8 cellular contexts compared by ENCODE assay signal in the genomic region with DNA sequence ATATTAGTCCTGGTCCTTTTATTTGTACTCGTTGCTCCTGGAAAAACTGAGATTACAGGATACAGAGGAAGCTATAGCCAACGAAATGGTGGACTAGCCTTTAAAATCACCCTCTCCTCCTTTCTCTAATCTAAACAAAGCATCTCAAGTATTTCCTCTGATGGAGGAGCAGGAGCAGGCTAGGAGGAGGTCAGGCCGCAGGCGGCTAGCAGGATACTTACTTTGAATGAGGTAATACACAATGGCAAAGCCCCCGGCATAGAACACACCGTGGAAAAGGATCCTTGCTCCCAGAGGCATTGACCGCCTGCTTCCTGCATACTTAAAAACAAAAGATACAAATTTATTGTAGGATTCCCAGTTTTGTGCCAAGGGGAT.
DNase-seq lines count a peak whose midpoint lies in the region; ATAC-seq and TF ChIP-seq lines count a peak whose summit lies in the region.

No MANE protein-coding gene starts in this region.

- peaks cover 48% of the 10 kb centered on the region for H3K4me1 ChIP-seq in rectal smooth muscle tissue (ENCODE audit: control insufficient read depth, insufficient read depth, low read length)

- DNase-seq in GM04504 (ENCODE audit: low read depth), result peak; percentile 47
- peak; percentile 68 for DNase-seq in fibroblast of peridontal ligament (ENCODE audit: extremely low read depth)
- DNase-seq in pons (ENCODE audit: low spot score), result no peak

- H3K36me3 ChIP-seq in rectal smooth muscle tissue (ENCODE audit: control insufficient read depth, insufficient read depth, low read length), result peaks cover 5% of the 10 kb centered on the region

- no peaks in the 10 kb centered on the region for H3K27me3 ChIP-seq in rectal smooth muscle tissue (ENCODE audit: control insufficient read depth, insufficient read depth, low read length)

- no peak overlapping the region for H3K9ac ChIP-seq in rectal smooth muscle tissue (ENCODE audit: low read length)

- H3K4me3 ChIP-seq in rectal smooth muscle tissue (ENCODE audit: low read length), result peak overlapping the region; percentile 34

- peak overlapping the region; percentile 92 for H3K27ac ChIP-seq in rectal smooth muscle tissue (ENCODE audit: low read depth, low read length)

- ATAC-seq in SK-N-SH treated with all-trans-retinoic acid at 6 μM for 48 hours (peak; percentile 42), GM19397 (IDR thresholded peaks at IDR 0.05; ENCODE audit: unreplicated experiment) (no peak), HG03159 (IDR thresholded peaks at IDR 0.05; ENCODE audit: unreplicated experiment) (no peak), GM18519 (IDR thresholded peaks at IDR 0.05; ENCODE audit: low FRiP score, unreplicated experiment) (no peak)

TF ChIP-seq in SK-N-SH treated with all-trans-retinoic acid at 6 μM for 48 hours, 23 proteins besides CTCF, POLR2A, EP300 and RAD21:
- TF ChIP-seq ZNF565 (CRISPR knock-in tag; conservative IDR thresholded peaks at IDR 0.05; ENCODE audit: low read depth), result 0 out of 2 replicates have a peak, but pooled peaks have one; percentile 41
- TF ChIP-seq, protein P1, sequence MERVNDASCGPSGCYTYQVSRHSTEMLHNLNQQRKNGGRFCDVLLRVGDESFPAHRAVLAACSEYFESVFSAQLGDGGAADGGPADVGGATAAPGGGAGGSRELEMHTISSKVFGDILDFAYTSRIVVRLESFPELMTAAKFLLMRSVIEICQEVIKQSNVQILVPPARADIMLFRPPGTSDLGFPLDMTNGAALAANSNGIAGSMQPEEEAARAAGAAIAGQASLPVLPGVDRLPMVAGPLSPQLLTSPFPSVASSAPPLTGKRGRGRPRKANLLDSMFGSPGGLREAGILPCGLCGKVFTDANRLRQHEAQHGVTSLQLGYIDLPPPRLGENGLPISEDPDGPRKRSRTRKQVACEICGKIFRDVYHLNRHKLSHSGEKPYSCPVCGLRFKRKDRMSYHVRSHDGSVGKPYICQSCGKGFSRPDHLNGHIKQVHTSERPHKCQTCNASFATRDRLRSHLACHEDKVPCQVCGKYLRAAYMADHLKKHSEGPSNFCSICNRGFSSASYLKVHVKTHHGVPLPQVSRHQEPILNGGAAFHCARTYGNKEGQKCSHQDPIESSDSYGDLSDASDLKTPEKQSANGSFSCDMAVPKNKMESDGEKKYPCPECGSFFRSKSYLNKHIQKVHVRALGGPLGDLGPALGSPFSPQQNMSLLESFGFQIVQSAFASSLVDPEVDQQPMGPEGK (CRISPR knock-in tag; IDR thresholded peaks at IDR 0.05; ENCODE audit: borderline replicate concordance), result no peak
- TF ChIP-seq ZFP3 (CRISPR knock-in tag; IDR thresholded peaks at IDR 0.05), result no peak; the same call in 1 of the 2 replicates
- TF ChIP-seq ZNF70 (CRISPR knock-in tag; IDR thresholded peaks at IDR 0.05), result no peak
- TF ChIP-seq, protein P2, sequence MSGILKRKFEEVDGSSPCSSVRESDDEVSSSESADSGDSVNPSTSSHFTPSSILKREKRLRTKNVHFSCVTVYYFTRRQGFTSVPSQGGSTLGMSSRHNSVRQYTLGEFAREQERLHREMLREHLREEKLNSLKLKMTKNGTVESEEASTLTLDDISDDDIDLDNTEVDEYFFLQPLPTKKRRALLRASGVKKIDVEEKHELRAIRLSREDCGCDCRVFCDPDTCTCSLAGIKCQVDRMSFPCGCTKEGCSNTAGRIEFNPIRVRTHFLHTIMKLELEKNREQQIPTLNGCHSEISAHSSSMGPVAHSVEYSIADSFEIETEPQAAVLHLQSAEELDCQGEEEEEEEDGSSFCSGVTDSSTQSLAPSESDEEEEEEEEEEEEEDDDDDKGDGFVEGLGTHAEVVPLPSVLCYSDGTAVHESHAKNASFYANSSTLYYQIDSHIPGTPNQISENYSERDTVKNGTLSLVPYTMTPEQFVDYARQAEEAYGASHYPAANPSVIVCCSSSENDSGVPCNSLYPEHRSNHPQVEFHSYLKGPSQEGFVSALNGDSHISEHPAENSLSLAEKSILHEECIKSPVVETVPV (CRISPR knock-in tag; IDR thresholded peaks at IDR 0.05), result no peak
- no peak for TF ChIP-seq CSDC2 (CRISPR knock-in tag; IDR thresholded peaks at IDR 0.05)
- TF ChIP-seq TCF4 (CRISPR knock-in tag; IDR thresholded peaks at IDR 0.05; ENCODE audit: borderline replicate concordance), result no peak
- 0 out of 2 replicates have a peak, but pooled peaks have one; percentile 36 for TF ChIP-seq ARNTL (CRISPR knock-in tag; IDR thresholded peaks at IDR 0.05; ENCODE audit: borderline replicate concordance, low read depth)
- TF ChIP-seq ZC3H10 (CRISPR knock-in tag; IDR thresholded peaks at IDR 0.05), result no peak
- TF ChIP-seq BACH2 (CRISPR knock-in tag; IDR thresholded peaks at IDR 0.05; ENCODE audit: borderline replicate concordance), result no peak
- TF ChIP-seq OSR1 (CRISPR knock-in tag; IDR thresholded peaks at IDR 0.05), result no peak
- TF ChIP-seq PPARA (CRISPR knock-in tag; IDR thresholded peaks at IDR 0.05; ENCODE audit: borderline replicate concordance), result no peak
- TF ChIP-seq ISL1 (CRISPR knock-in tag; IDR thresholded peaks at IDR 0.05), result no peak
- 0 out of 2 replicates have a peak, but pooled peaks have one; percentile 39 for TF ChIP-seq GLIS3 (CRISPR knock-in tag; IDR thresholded peaks at IDR 0.05)
- TF ChIP-seq, protein P3, sequence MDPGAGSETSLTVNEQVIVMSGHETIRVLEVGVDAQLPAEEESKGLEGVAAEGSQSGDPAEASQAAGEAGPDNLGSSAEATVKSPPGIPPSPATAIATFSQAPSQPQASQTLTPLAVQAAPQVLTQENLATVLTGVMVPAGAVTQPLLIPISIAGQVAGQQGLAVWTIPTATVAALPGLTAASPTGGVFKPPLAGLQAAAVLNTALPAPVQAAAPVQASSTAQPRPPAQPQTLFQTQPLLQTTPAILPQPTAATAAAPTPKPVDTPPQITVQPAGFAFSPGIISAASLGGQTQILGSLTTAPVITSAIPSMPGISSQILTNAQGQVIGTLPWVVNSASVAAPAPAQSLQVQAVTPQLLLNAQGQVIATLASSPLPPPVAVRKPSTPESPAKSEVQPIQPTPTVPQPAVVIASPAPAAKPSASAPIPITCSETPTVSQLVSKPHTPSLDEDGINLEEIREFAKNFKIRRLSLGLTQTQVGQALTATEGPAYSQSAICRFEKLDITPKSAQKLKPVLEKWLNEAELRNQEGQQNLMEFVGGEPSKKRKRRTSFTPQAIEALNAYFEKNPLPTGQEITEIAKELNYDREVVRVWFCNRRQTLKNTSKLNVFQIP (CRISPR knock-in tag; IDR thresholded peaks at IDR 0.05; ENCODE audit: borderline replicate concordance, low read depth), result no peak
- TF ChIP-seq, protein P4, sequence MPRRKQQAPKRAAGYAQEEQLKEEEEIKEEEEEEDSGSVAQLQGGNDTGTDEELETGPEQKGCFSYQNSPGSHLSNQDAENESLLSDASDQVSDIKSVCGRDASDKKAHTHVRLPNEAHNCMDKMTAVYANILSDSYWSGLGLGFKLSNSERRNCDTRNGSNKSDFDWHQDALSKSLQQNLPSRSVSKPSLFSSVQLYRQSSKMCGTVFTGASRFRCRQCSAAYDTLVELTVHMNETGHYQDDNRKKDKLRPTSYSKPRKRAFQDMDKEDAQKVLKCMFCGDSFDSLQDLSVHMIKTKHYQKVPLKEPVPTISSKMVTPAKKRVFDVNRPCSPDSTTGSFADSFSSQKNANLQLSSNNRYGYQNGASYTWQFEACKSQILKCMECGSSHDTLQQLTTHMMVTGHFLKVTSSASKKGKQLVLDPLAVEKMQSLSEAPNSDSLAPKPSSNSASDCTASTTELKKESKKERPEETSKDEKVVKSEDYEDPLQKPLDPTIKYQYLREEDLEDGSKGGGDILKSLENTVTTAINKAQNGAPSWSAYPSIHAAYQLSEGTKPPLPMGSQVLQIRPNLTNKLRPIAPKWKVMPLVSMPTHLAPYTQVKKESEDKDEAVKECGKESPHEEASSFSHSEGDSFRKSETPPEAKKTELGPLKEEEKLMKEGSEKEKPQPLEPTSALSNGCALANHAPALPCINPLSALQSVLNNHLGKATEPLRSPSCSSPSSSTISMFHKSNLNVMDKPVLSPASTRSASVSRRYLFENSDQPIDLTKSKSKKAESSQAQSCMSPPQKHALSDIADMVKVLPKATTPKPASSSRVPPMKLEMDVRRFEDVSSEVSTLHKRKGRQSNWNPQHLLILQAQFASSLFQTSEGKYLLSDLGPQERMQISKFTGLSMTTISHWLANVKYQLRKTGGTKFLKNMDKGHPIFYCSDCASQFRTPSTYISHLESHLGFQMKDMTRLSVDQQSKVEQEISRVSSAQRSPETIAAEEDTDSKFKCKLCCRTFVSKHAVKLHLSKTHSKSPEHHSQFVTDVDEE (CRISPR knock-in tag; IDR thresholded peaks at IDR 0.05), result no peak
- TF ChIP-seq ESRRG (CRISPR knock-in tag; IDR thresholded peaks at IDR 0.05), result no peak
- TF ChIP-seq RARB (CRISPR knock-in tag; IDR thresholded peaks at IDR 0.05), result no peak
- no peak for TF ChIP-seq TOX (CRISPR knock-in tag; IDR thresholded peaks at IDR 0.05; ENCODE audit: borderline replicate concordance)
